ENCODE assay signal across 27 cellular contexts in genomic region chr7:131952365-131952764, GRCh38.
"Had no signal": no experiment of that assay in that cellular context is flagged by ENCODE, and none has a peak within 500 bp of the region (broad histone marks: within the 10 kb centered on the region; RNA-seq: fewer than 3 reads in every experiment).

No MANE protein-coding gene starts in this region.

- H3K4me3 ChIP-seq: dorsolateral prefrontal cortex, gastrocnemius medialis, heart left ventricle, hepatocyte, lung, pancreas, right atrium auricular region, smooth muscle cell, stomach, tibial artery had no signal

- H3K9me3 ChIP-seq: gastrocnemius medialis, pancreas had no signal

- H3K27ac Mint-ChIP-seq: memory B cell, natural killer cell, progenitor cell of endocrine pancreas, type B pancreatic cell had no signal

- H3K36me3 ChIP-seq: gastrocnemius medialis, heart left ventricle, pancreas, right atrium auricular region, stomach, tibial artery had no signal

- H3K36me3 Mint-ChIP-seq: memory B cell, natural killer cell, type B pancreatic cell had no signal

- DNase-seq: effector CD4-positive, alpha-beta T cell; foreskin fibroblast; gastrocnemius medialis; heart left ventricle; kidney; natural killer cell; pancreas; stimulated activated CD4-positive, alpha-beta T cell treated with anti-CD3 and anti-CD28 coated beads, Interleukin-12 subunit alpha, Interleukin-12 subunit beta, amount 100 ng/mL, for 4 hours; stimulated activated CD4-positive, alpha-beta T cell treated with anti-CD3 and anti-CD28 coated beads, Interleukin-1b, Interleukin-23, amount 100 ng/mL, for 48 hours; stimulated activated CD4-positive, alpha-beta T cell treated with anti-CD3 and anti-CD28 coated beads, Interleukin-4, amount 100 ng/mL, for 1 hour; stimulated activated CD8-positive, alpha-beta memory T cell treated with anti-CD3 and anti-CD28 coated beads, Interleukin-4, amount 100 ng/mL, for 48 hours; stimulated activated naive CD4-positive, alpha-beta T cell treated with Interleukin-2 at 50 U/mL for 16 hours; stomach had no signal

- H3K27ac ChIP-seq: epithelial cell of prostate, gastrocnemius medialis, heart left ventricle, hepatocyte, pancreas, right atrium auricular region, stomach, tibial artery had no signal

- H3K4me1 ChIP-seq: gastrocnemius medialis, pancreas, right atrium auricular region had no signal

- ATAC-seq: esophagus mucosa, gastrocnemius medialis, heart left ventricle, left lobe of liver, natural killer cell, pancreas, sciatic nerve had no signal

- H3K9me3 Mint-ChIP-seq: natural killer cell, type B pancreatic cell had no signal

- H3K4me3 Mint-ChIP-seq: memory B cell, natural killer cell, type B pancreatic cell had no signal

- H3K4me2 ChIP-seq: hepatocyte, smooth muscle cell had no signal

- H3K27me3 ChIP-seq: gastrocnemius medialis, hepatocyte, pancreas, right atrium auricular region, tibial artery had no signal

- FAIRE-seq: colon, kidney, pancreas had no signal

- H3K4me1 Mint-ChIP-seq: memory B cell, natural killer cell had no signal
